Comparison of ENCODE assay signal across 26 cellular contexts in genomic region chr9:136476369-136477150, GRCh38. TPM values are rescaled to one million over a fixed set of nuclear protein-coding genes. Genes with fewer than 3 reads are reported as not detected.
DNase-seq lines count a peak whose midpoint lies in the region; ATAC-seq, FAIRE-seq and TF ChIP-seq lines count a peak whose summit lies in the region.
"Had no signal": no experiment of that assay in that cellular context is flagged by ENCODE, and none has a peak within 500 bp of the region (broad histone marks: within the 10 kb centered on the region; RNA-seq: fewer than 3 reads in every experiment).

No MANE protein-coding gene starts in this region.

- DNase-seq in Right ventricle myocardium inferior (ENCODE audit: missing footprints) (peak; percentile 34), Right ventricle myocardium superior (no peak), GM12891 (ENCODE audit: insufficient read length, low spot score) (no peak), RWPE1 (ENCODE audit: low spot score) (no peak), bronchial epithelial cell (ENCODE audit: low read depth) (no peak)
- DNase-seq in stimulated activated naive CD8-positive, alpha-beta T cell treated with anti-CD3 and anti-CD28 coated beads, Interleukin-15, Interleukin-2, amounts not matched to agents 100 U/mL and 50 U/mL, for 24 hours, result no peak
- DNase-seq in activated CD4-positive, alpha-beta T cell treated with anti-CD3 and anti-CD28 coated beads, Interleukin-2, amount 50 U/mL, for 1 hour, result no peak
- DNase-seq: 8988T; ACHN; AML-193; BE2C; CD4-positive, alpha-beta T cell; CD8-positive, alpha-beta memory T cell; DMS 273 treated with DMSO at 0.1 percent for 48 hours; DMS79; EL; GDM1; GM23248; H7; HCEC 1CT had no signal

- no peak for TF ChIP-seq CTCF in RWPE1 (conservative IDR thresholded peaks at IDR 0.05; ENCODE audit: low read depth)
- TF ChIP-seq CTCF in bronchial epithelial cell (IDR thresholded peaks at IDR 0.05; ENCODE audit: insufficient read depth, low read length, severe bottlenecking), result no peak

- intact Hi-C loops in Right ventricle myocardium inferior (cut with DNase I) (no loop called here), Right ventricle myocardium superior (cut with DNase I) (no loop called here)

- FAIRE-seq in GM12891 (lab: Jason Lieb, UNC) (no peak), bronchial epithelial cell (lab: Jason Lieb, UNC) (peak; percentile 52)
- FAIRE-seq: A549, D721Med, GM12892, GM19239, H1 had no signal

- TF ChIP-seq POLR2A in GM12891 (IDR thresholded peaks at IDR 0.05; ENCODE audit: low read depth, low read length), result 0 out of 2 replicates have a peak, but pooled peaks have one; percentile 25

- H3K4me3 ChIP-seq in bronchial epithelial cell (ENCODE audit: low read depth, low read length), result no peak overlapping the region
- H3K4me3 ChIP-seq: A549; BLaER1 treated with 17β-estradiol and CSF1 and Interleukin-3, amounts not matched to agents 10 nM and 100 nM; GM23248 had no signal

- peaks cover 46% of the 10 kb centered on the region for H3K36me3 ChIP-seq in bronchial epithelial cell (ENCODE audit: control insufficient read depth, insufficient read depth, low read length)

- CTCF ChIA-PET in RWPE1 (lab: Yijun Ruan, JAX), result interaction anchor here (0.7 kb wide), 1 partner anchor 35 kb away, joined by 3 read pairs; no protein-coding TSS in a partner anchor

- no peaks in the 10 kb centered on the region for H3K27me3 ChIP-seq in bronchial epithelial cell (ENCODE audit: control insufficient read depth, insufficient read depth, low read length)
- H3K27me3 ChIP-seq: BE2C; BLaER1 treated with 17β-estradiol and CSF1 and Interleukin-3, amounts not matched to agents 10 nM and 100 nM had no signal

- peak overlapping the region; percentile 40 for H3K27ac ChIP-seq in RWPE1
- H3K27ac ChIP-seq: A549; BLaER1 treated with 17β-estradiol and CSF1 and Interleukin-3, amounts not matched to agents 10 nM and 100 nM; GM23248 had no signal

- ATAC-seq in Right ventricle myocardium inferior (no peak), Right ventricle myocardium superior (ENCODE audit: poor library complexity) (no peak)
- no peak for ATAC-seq in stimulated activated naive CD8-positive, alpha-beta T cell treated with anti-CD3 and anti-CD28 coated beads, Interleukin-15, Interleukin-2, amounts not matched to agents 100 U/mL and 50 U/mL, for 24 hours
- ATAC-seq: A549 had no signal

- POLR2A ChIA-PET in RWPE1 (lab: Yijun Ruan, JAX; ENCODE audit: low non-redundant PET), result no interaction called here

TF ChIP-seq in GM12891, 5 proteins besides CTCF, POLR2A, EP300 and RAD21:
- TF ChIP-seq POLR2AphosphoS5 (IDR thresholded peaks at IDR 0.05; ENCODE audit: low read depth, low read length) (0 out of 2 replicates have a peak, but pooled peaks have one; percentile 36), PAX5 (IDR thresholded peaks at IDR 0.05; ENCODE audit: insufficient read depth, low read length, severe bottlenecking) (no peak)

RNA-seq across cellular contexts. Expression of gene SEC16A, which starts 6.3 kb away (rescaled TPM):
- total RNA-seq in Right ventricle myocardium inferior, result 22.3 TPM
- 21.4 TPM for total RNA-seq in Right ventricle myocardium superior
- polyA plus RNA-seq in GM12891 (2012; ENCODE audit: low read depth, missing spikeins), result 31.0 TPM
- 13.7 and 20.5 TPM in 2 replicates for total RNA-seq in bronchial epithelial cell

RNA-seq across cellular contexts. Expression of gene INPP5E, which starts 36.9 kb away (rescaled TPM):
- total RNA-seq in Right ventricle myocardium inferior (10.8 TPM), Right ventricle myocardium superior (10.5 TPM), bronchial epithelial cell (2.4 and 3.1 TPM in 2 replicates)
- 6.6 TPM for polyA plus RNA-seq in GM12891 (2012; ENCODE audit: low read depth, missing spikeins)
